ENCODE assay signal across 22 cellular contexts in genomic region chr1:14705824-14706223, GRCh38.
"Had no signal": no experiment of that assay in that cellular context is flagged by ENCODE, and none has a peak within 500 bp of the region (broad histone marks: within the 10 kb centered on the region; RNA-seq: fewer than 3 reads in every experiment).

No MANE protein-coding gene starts in this region.

- FAIRE-seq: islet of Langerhans had no signal

- DNase-seq: immature natural killer cell; left ventricle myocardium inferior; midbrain; mucosa of descending colon; naive thymus-derived CD4-positive, alpha-beta T cell; ovary; right lobe of liver; stimulated activated CD4-positive, alpha-beta T cell treated with anti-CD3 and anti-CD28 coated beads, Interleukin-1b, Interleukin-23, amount 100 ng/mL, for 48 hours; stimulated activated CD4-positive, alpha-beta T cell treated with anti-CD3 and anti-CD28 coated beads, Interleukin-2, amount 100 ng/mL, for 48 hours; stimulated activated CD4-positive, alpha-beta T cell treated with anti-CD3 and anti-CD28 coated beads, Interleukin-4, amount 100 ng/mL, for 4 hours; stimulated activated CD8-positive, alpha-beta memory T cell treated with anti-CD3 and anti-CD28 coated beads, Interleukin-4, amount 100 ng/mL, for 48 hours; stimulated activated naive CD4-positive, alpha-beta T cell treated with Interleukin-2 at 50 U/mL for 16 hours; stimulated activated naive CD8-positive, alpha-beta T cell treated with anti-CD3 and anti-CD28 coated beads, Interleukin-15, amount 100 ng/mL, for 72 hours; substantia nigra; uterus had no signal

- H3K4me2 ChIP-seq: smooth muscle cell had no signal

- ATAC-seq: mucosa of descending colon; naive thymus-derived CD4-positive, alpha-beta T cell; natural killer cell treated with Interleukin-12 subunit alpha and Interleukin-12 subunit beta and Interleukin-15 and Interleukin-18, amount 100 ng/mL, for 72 hours; right lobe of liver; stimulated activated memory B cell treated with anti-CD40 and anti-IgM and Interleukin-4, amounts not matched to agents 10 μg/mL and 1 μg/mL and 100 μg/mL, for 72 hours; stimulated activated naive CD8-positive, alpha-beta T cell treated with anti-CD3 and anti-CD28 coated beads, Interleukin-15, amount 100 ng/mL, for 72 hours had no signal

- H3K4me3 ChIP-seq: left ventricle myocardium inferior, lung, mucosa of descending colon, ovary, right atrium auricular region, right lobe of liver, smooth muscle cell, tibial nerve, uterus had no signal

- H3K27ac ChIP-seq: left ventricle myocardium inferior, ovary, right atrium auricular region, right lobe of liver, tibial nerve, uterus had no signal

- H3K9me3 ChIP-seq: mucosa of descending colon, ovary, right atrium auricular region, right lobe of liver, uterus had no signal

- H3K4me1 ChIP-seq: left ventricle myocardium inferior, right atrium auricular region, right lobe of liver, tibial nerve, uterus had no signal

- H3K36me3 ChIP-seq: left ventricle myocardium inferior, ovary, right atrium auricular region, right lobe of liver, tibial nerve, uterus had no signal

- H3K27me3 ChIP-seq: ovary, right atrium auricular region, right lobe of liver, tibial nerve, uterus had no signal
